ENCODE assay signal across 23 cellular contexts in the genomic region with DNA sequence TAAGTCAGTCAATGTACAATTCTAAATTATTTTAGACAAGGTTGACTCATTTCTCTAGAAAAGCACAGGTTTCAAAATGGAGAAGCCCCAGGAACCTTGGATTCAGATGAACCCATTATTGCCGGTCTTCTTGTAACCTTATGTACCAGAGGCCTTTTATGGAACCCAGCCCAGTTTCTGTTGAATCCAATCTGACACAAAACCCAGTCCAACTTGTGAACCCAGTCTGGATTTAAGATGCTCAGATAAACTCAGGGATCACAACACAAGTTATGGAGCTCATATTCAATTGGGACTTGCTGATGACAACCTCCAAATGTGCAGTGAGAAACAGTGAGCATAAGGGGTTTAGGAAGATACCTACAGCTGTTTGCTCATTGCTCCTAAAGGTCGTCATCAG. TPM values are rescaled to one million over a fixed set of nuclear protein-coding genes. Genes with fewer than 3 reads are reported as not detected.
DNase-seq lines count a peak whose midpoint lies in the region; ATAC-seq and TF ChIP-seq lines count a peak whose summit lies in the region.
"Had no signal": no experiment of that assay in that cellular context is flagged by ENCODE, and none has a peak within 500 bp of the region (broad histone marks: within the 10 kb centered on the region; RNA-seq: fewer than 3 reads in every experiment).

No MANE protein-coding gene starts in this region.

- H3K4me1 ChIP-seq in HUES6 (ENCODE audit: control insufficient read depth, insufficient read depth, low read length), result peaks cover 25% of the 10 kb centered on the region; the same call in 1 of the 2 replicates
- no peaks in the 10 kb centered on the region for H3K4me1 ChIP-seq in colonic mucosa
- peaks cover 21% of the 10 kb centered on the region for H3K4me1 ChIP-seq in mucosa of stomach (ENCODE audit: control insufficient read depth, insufficient read depth, low read length)
- H3K4me1 ChIP-seq: gastroesophageal sphincter had no signal

- no peaks in the 10 kb centered on the region for H3K36me3 ChIP-seq in HUES6 (ENCODE audit: control insufficient read depth, insufficient read depth, low read length)
- H3K36me3 ChIP-seq in colonic mucosa, result no peaks in the 10 kb centered on the region
- no peaks in the 10 kb centered on the region for H3K36me3 ChIP-seq in mucosa of stomach (ENCODE audit: control insufficient read depth, insufficient read depth, low read length)
- H3K36me3 ChIP-seq: brain microvascular endothelial cell, gastroesophageal sphincter had no signal

- peaks cover 11% of the 10 kb centered on the region for H3K9me3 ChIP-seq in HUES6 (ENCODE audit: control insufficient read depth, insufficient read depth, low read depth, low read length)
- H3K9me3 ChIP-seq in colonic mucosa, result no peaks in the 10 kb centered on the region
- H3K9me3 ChIP-seq in mucosa of stomach (ENCODE audit: control insufficient read depth, low read length), result no peaks in the 10 kb centered on the region
- H3K9me3 ChIP-seq: gastroesophageal sphincter had no signal

- intact Hi-C loops in colonic mucosa (cut with DNase I) (no loop called here), sciatic nerve (cut with DNase I) (no loop called here)

- peak overlapping the region; percentile 60 for H3K4me3 Mint-ChIP-seq in type B pancreatic cell
- H3K4me3 Mint-ChIP-seq: CD4-positive, alpha-beta memory T cell; effector memory CD8-positive, alpha-beta T cell; HFFc6; T-helper 1 cell treated with Interleukin-12 subunit alpha and Interleukin-12 subunit beta and Interleukin-4 antibody, amounts not matched to agents 30 μg/mL and 1 μg/mL, for 36 hours had no signal

- H3K4me3 ChIP-seq in HUES6 (ENCODE audit: low read depth, low read length) (no peak overlapping the region), colonic mucosa (no peak overlapping the region), mucosa of stomach (ENCODE audit: low read length) (no peak overlapping the region)
- H3K4me3 ChIP-seq: gastroesophageal sphincter, SK-N-MC had no signal

- H3K9ac ChIP-seq in HUES6 (ENCODE audit: low read length) (no peak overlapping the region), colonic mucosa (ENCODE audit: low read depth in 2 of 2, low read length in 2 of 2) (no peak overlapping the region), mucosa of stomach (ENCODE audit: low read length) (peak overlapping the region; percentile 19)

- H3K27me3 ChIP-seq in HUES6 (ENCODE audit: control insufficient read depth, insufficient read depth, low read length), result no peaks in the 10 kb centered on the region
- H3K27me3 ChIP-seq in colonic mucosa, result no peaks in the 10 kb centered on the region
- H3K27me3 ChIP-seq in mucosa of stomach (ENCODE audit: control insufficient read depth, insufficient read depth, low read length), result no peaks in the 10 kb centered on the region
- H3K27me3 ChIP-seq: brain microvascular endothelial cell, gastroesophageal sphincter had no signal

- TF ChIP-seq CTCF in colonic mucosa (IDR thresholded peaks at IDR 0.05) (no peak), type B pancreatic cell (conservative IDR thresholded peaks at IDR 0.05) (no peak)

- H3K27ac Mint-ChIP-seq in type B pancreatic cell, result peak overlapping the region; percentile 98
- H3K27ac Mint-ChIP-seq: CD4-positive, alpha-beta memory T cell; effector memory CD8-positive, alpha-beta T cell; HFFc6; T-helper 1 cell treated with Interleukin-12 subunit alpha and Interleukin-12 subunit beta and Interleukin-4 antibody, amounts not matched to agents 30 μg/mL and 1 μg/mL, for 36 hours had no signal

- H3K4me1 Mint-ChIP-seq in type B pancreatic cell (ENCODE audit: unreplicated experiment), result peaks cover 11% of the 10 kb centered on the region
- H3K4me1 Mint-ChIP-seq: CD4-positive, alpha-beta memory T cell had no signal

- H3K27me3 Mint-ChIP-seq in type B pancreatic cell, result no peaks in the 10 kb centered on the region
- H3K27me3 Mint-ChIP-seq: naive B cell had no signal

- H3K27ac ChIP-seq in HUES6 (ENCODE audit: low read depth, low read length), result peak overlapping the region; percentile 90
- peak overlapping the region; percentile 22 for H3K27ac ChIP-seq in colonic mucosa
- H3K27ac ChIP-seq: brain microvascular endothelial cell, gastroesophageal sphincter, SK-N-MC had no signal

- DNase-seq in colonic mucosa, result no peak
- no peak for DNase-seq in type B pancreatic cell (ENCODE audit: extremely low spot score, unreplicated experiment)
- DNase-seq in anterior cingulate cortex (lab: John Stamatoyannopoulos, UW), result no peak
- no peak for DNase-seq in sciatic nerve (ENCODE audit: low spot score)
- DNase-seq: activated gamma-delta T cell treated with Interleukin-2 at 50 U/mL for 16 hours; brain microvascular endothelial cell; CD4-positive, alpha-beta memory T cell; effector memory CD8-positive, alpha-beta T cell; HFFc6; mammary epithelial cell; naive B cell; NCI-H146; NCI-H2171 treated with DMSO at 0.1 percent for 48 hours; NCI-H524 treated with DMSO at 0.1 percent for 48 hours; retina; stimulated activated CD4-positive, alpha-beta T cell treated with anti-CD3 and anti-CD28 coated beads, Interleukin-4, amount 100 ng/mL, for 1 hour; stimulated activated naive CD4-positive, alpha-beta T cell had no signal

- H3K9me3 Mint-ChIP-seq in type B pancreatic cell, result peaks cover 7% of the 10 kb centered on the region
- H3K9me3 Mint-ChIP-seq: CD4-positive, alpha-beta memory T cell; effector memory CD8-positive, alpha-beta T cell; HFFc6; T-helper 1 cell treated with Interleukin-12 subunit alpha and Interleukin-12 subunit beta and Interleukin-4 antibody, amounts not matched to agents 30 μg/mL and 1 μg/mL, for 36 hours had no signal

- no peaks in the 10 kb centered on the region for H3K36me3 Mint-ChIP-seq in type B pancreatic cell
- H3K36me3 Mint-ChIP-seq: CD4-positive, alpha-beta memory T cell; naive B cell had no signal

- ATAC-seq in sciatic nerve (no peak), GM19035 (IDR thresholded peaks at IDR 0.05; ENCODE audit: unreplicated experiment) (no peak)
- ATAC-seq: effector memory CD8-positive, alpha-beta T cell; gastroesophageal sphincter had no signal

RNA-seq across cellular contexts. Expression of gene B4GALT4, which starts 16.4 kb away (rescaled TPM):
- total RNA-seq in colonic mucosa (10 to 100 TPM; 43.1 to 54.5 TPM), type B pancreatic cell (ENCODE audit: low replicate concordance) (23.9 and 37.2 TPM in 2 replicates), sciatic nerve (26.7 TPM)

RNA-seq across cellular contexts. Expression of gene ARHGAP31, which starts 37.1 kb away (rescaled TPM):
- total RNA-seq in colonic mucosa (1 to 10 TPM; 6.5 to 8.9 TPM), type B pancreatic cell (ENCODE audit: low replicate concordance) (4.1 and 17.3 TPM in 2 replicates), sciatic nerve (85.6 TPM)
